In the genomic region with DNA sequence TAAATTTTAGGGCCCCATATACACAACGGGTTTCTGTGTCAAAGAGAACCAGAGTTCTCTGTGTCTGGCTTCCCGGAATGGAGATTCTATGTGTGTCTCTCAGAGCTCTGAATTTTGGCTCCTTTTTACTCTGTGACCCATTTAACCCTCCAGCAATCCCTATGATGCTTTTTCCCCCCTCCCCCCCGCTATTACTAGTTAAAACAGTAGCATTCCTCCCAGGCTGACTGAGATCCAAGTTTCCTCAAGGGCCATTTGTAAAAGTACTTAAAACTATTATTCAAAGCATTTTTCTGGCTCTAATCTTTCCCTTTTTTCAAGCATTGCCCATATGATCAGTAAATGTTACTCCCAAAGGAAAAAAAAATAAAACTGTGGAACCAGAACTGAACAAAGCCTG, we compare ENCODE assay signal across 26 cellular contexts. TPM values are rescaled to one million over a fixed set of nuclear protein-coding genes. Genes with fewer than 3 reads are reported as not detected.
"Had no signal": no experiment of that assay in that cellular context is flagged by ENCODE, and none has a peak within 500 bp of the region (broad histone marks: within the 10 kb centered on the region; RNA-seq: fewer than 3 reads in every experiment).

No MANE protein-coding gene starts in this region.

- H3K9me3 ChIP-seq: adrenal gland, breast epithelium, heart left ventricle, stomach, suprapubic skin, transverse colon had no signal

- H3K27me3 ChIP-seq: adrenal gland, breast epithelium, foreskin keratinocyte, heart left ventricle, stomach, suprapubic skin, transverse colon had no signal

- H3K36me3 ChIP-seq: adrenal gland, breast epithelium, heart left ventricle, stomach, suprapubic skin, transverse colon had no signal

- H3K4me1 Mint-ChIP-seq: immature natural killer cell; memory B cell; stimulated activated naive B cell treated with anti-CD40 and anti-IgM and Interleukin-4, amounts not matched to agents 10 μg/mL and 1 μg/mL and 100 μg/mL, for 72 hours had no signal

- H3K4me3 Mint-ChIP-seq: activated naive CD8-positive, alpha-beta T cell; immature natural killer cell; memory B cell; natural killer cell treated with Interleukin-12 subunit alpha and Interleukin-12 subunit beta and Interleukin-15 and Interleukin-18, amount 100 ng/mL, for 72 hours; stimulated activated naive B cell treated with anti-CD40 and anti-IgM and Interleukin-4, amounts not matched to agents 10 μg/mL and 1 μg/mL and 100 μg/mL, for 72 hours had no signal

- DNase-seq: activated CD4-positive, alpha-beta T cell treated with anti-CD3 and anti-CD28 coated beads for 4 hours; activated CD4-positive, alpha-beta T cell treated with anti-CD3 and anti-CD28 coated beads, Interleukin-2, amount 50 U/mL, for 48 hours; activated CD8-positive, alpha-beta memory T cell treated with anti-CD3 and anti-CD28 coated beads for 24 hours; activated effector memory CD4-positive, alpha-beta T cell treated with Interleukin-2 at 50 U/mL for 16 hours; activated naive CD4-positive, alpha-beta T cell treated with Interleukin-2 at 50 U/mL for 16 hours; aorta; central memory CD4-positive, alpha-beta T cell; heart left ventricle; hypothalamus; immature natural killer cell; kidney; left colon; right cardiac atrium; stimulated activated CD4-positive, alpha-beta T cell treated with anti-CD3 and anti-CD28 coated beads, Interleukin-15, amount 100 ng/mL, for 24 hours; stimulated activated CD4-positive, alpha-beta T cell treated with anti-CD3 and anti-CD28 coated beads, Interleukin-2, amount 100 ng/mL, for 24 hours; stimulated activated naive B cell treated with anti-CD40 and anti-IgM and Interleukin-4, amounts not matched to agents 10 μg/mL and 1 μg/mL and 100 μg/mL, for 72 hours; stomach; transverse colon had no signal

- H3K4me3 ChIP-seq: adrenal gland, breast epithelium, heart left ventricle, stomach, suprapubic skin, transverse colon had no signal

- H3K4me1 ChIP-seq: breast epithelium, foreskin keratinocyte, heart left ventricle, stomach, suprapubic skin, transverse colon had no signal

- ATAC-seq: heart left ventricle; left colon; natural killer cell treated with Interleukin-12 subunit alpha and Interleukin-12 subunit beta and Interleukin-15 and Interleukin-18, amount 100 ng/mL, for 72 hours; right cardiac atrium; stimulated activated naive B cell treated with anti-CD40 and anti-IgM and Interleukin-4, amounts not matched to agents 10 μg/mL and 1 μg/mL and 100 μg/mL, for 72 hours had no signal

- H3K27ac ChIP-seq: adrenal gland, foreskin keratinocyte, heart left ventricle, stomach, suprapubic skin, transverse colon, VCaP had no signal

- H3K36me3 Mint-ChIP-seq: activated naive CD8-positive, alpha-beta T cell; immature natural killer cell; memory B cell; natural killer cell treated with Interleukin-12 subunit alpha and Interleukin-12 subunit beta and Interleukin-15 and Interleukin-18, amount 100 ng/mL, for 72 hours; stimulated activated naive B cell treated with anti-CD40 and anti-IgM and Interleukin-4, amounts not matched to agents 10 μg/mL and 1 μg/mL and 100 μg/mL, for 72 hours had no signal

- H3K27ac Mint-ChIP-seq: activated naive CD8-positive, alpha-beta T cell; immature natural killer cell; memory B cell; natural killer cell treated with Interleukin-12 subunit alpha and Interleukin-12 subunit beta and Interleukin-15 and Interleukin-18, amount 100 ng/mL, for 72 hours; stimulated activated naive B cell treated with anti-CD40 and anti-IgM and Interleukin-4, amounts not matched to agents 10 μg/mL and 1 μg/mL and 100 μg/mL, for 72 hours had no signal

RNA-seq across cellular contexts. Expression of a gene that starts 6.6 kb away (rescaled TPM):
- polyA plus RNA-seq: immature natural killer cell had no signal
